ENCODE assay signal across 8 cellular contexts in genomic region chr7:128166603-128167315, GRCh38.
A peak's percentile ranks its signal among the peaks of the same experiment; 100 is the strongest.
DNase-seq lines count a peak whose midpoint lies in the region; ATAC-seq and TF ChIP-seq lines count a peak whose summit lies in the region.

No MANE protein-coding gene starts in this region.

- H3K27ac ChIP-seq in heart right ventricle: no peak overlapping the region

- POLR2A ChIA-PET in activated B cell treated with CpG ODN at 0.5 μM for 24 hours (lab: Charles Lee): no interaction called here

- H3K9me3 ChIP-seq in heart right ventricle: no peaks in the 10 kb centered on the region

- intact Hi-C loops in heart right ventricle (cut with DNase I): no loop called here
- intact Hi-C loops in Right ventricle myocardium inferior (cut with DNase I): no loop called here
- intact Hi-C loops in activated B cell treated with CpG ODN at 0.5 μM for 24 hours (cut with micrococcal nuclease): no loop called here
- intact Hi-C loops in head of caudate nucleus (cut with DNase I): no loop called here

- ATAC-seq in heart right ventricle (peak in 2 of 8 donors; percentile 15 to 32), Right ventricle myocardium inferior (no peak), activated B cell treated with CpG ODN at 0.5 μM for 24 hours (ENCODE audit: low read depth) (no peak), HG02885 (IDR thresholded peaks at IDR 0.05; ENCODE audit: poor library complexity, unreplicated experiment) (no peak), HG03439 (IDR thresholded peaks at IDR 0.05; ENCODE audit: unreplicated experiment) (no peak)

- peak overlapping the region; percentile 80 for H3K4me3 Mint-ChIP-seq in activated B cell treated with CpG ODN at 0.5 μM for 24 hours

- CTCF ChIA-PET in activated B cell treated with CpG ODN at 0.5 μM for 24 hours (lab: Charles Lee): no interaction called here

- H3K9me3 Mint-ChIP-seq in activated B cell treated with CpG ODN at 0.5 μM for 24 hours: no peaks in the 10 kb centered on the region

- TF ChIP-seq CTCF in heart right ventricle (IDR thresholded peaks at IDR 0.05) (no peak), activated B cell treated with CpG ODN at 0.5 μM for 24 hours (IDR thresholded peaks at IDR 0.05) (no peak)

- H3K4me1 ChIP-seq in heart right ventricle: peaks cover 6 to 26% (median 19%) of the 10 kb centered on the region in 9 donors

- peaks cover 59% of the 10 kb centered on the region for H3K27me3 Mint-ChIP-seq in activated B cell treated with CpG ODN at 0.5 μM for 24 hours

- H3K36me3 ChIP-seq in heart right ventricle: no peaks in the 10 kb centered on the region

- DNase-seq in heart right ventricle (no peak), Right ventricle myocardium inferior (ENCODE audit: missing footprints) (no peak), activated B cell treated with CpG ODN at 0.5 μM for 24 hours (peak; percentile 28), head of caudate nucleus (peak in 37 of 42 donors; percentile 30 to 78 (median 51)), retina (peak; percentile 81)
- DNase-seq in stimulated activated naive CD4-positive, alpha-beta T cell treated with Interleukin-2 at 50 U/mL for 16 hours (lab: John Stamatoyannopoulos, UW): no peak

- H3K27me3 ChIP-seq in heart right ventricle: peaks cover 15 to 100% (median 97%) of the 10 kb centered on the region in 7 donors

- H3K4me3 ChIP-seq in heart right ventricle: peak overlapping the region; percentile 14 to 53 (median 45)

- H3K36me3 Mint-ChIP-seq in activated B cell treated with CpG ODN at 0.5 μM for 24 hours (ENCODE audit: low read depth): no peaks in the 10 kb centered on the region

- no peak overlapping the region for H3K27ac Mint-ChIP-seq in activated B cell treated with CpG ODN at 0.5 μM for 24 hours

- peaks cover 31% of the 10 kb centered on the region for H3K4me1 Mint-ChIP-seq in activated B cell treated with CpG ODN at 0.5 μM for 24 hours

- 0 to 2% methylated on average over 63 of the region's 63 CpGs for WGBS in heart right ventricle, 2 donors

Comparison
In these comparisons a context has a peak if more than half of its experiments do, and no peak if none do; other contexts are left out.
1. DNase-seq: peak in activated B cell treated with CpG ODN at 0.5 μM for 24 hours (single experiment), head of caudate nucleus (37 of 42) and retina (single experiment); none in heart right ventricle (0 of 2), Right ventricle myocardium inferior (single experiment) and stimulated activated naive CD4-positive, alpha-beta T cell treated with Interleukin-2 at 50 U/mL for 16 hours (single experiment).